In genomic region chr21:34820051-34820450, GRCh38 we compare ENCODE assay signal across 30 cellular contexts.
DNase-seq lines count a peak whose midpoint lies in the region; ATAC-seq, FAIRE-seq and TF ChIP-seq lines count a peak whose summit lies in the region.
"Had no signal": no experiment of that assay in that cellular context is flagged by ENCODE, and none has a peak within 500 bp of the region (broad histone marks: within the 10 kb centered on the region; RNA-seq: fewer than 3 reads in every experiment).

No MANE protein-coding gene starts in this region.

- intact Hi-C loops in MCF 10A (cut with micrococcal nuclease) = no loop called here
- intact Hi-C loops in mammary epithelial cell (cut with micrococcal nuclease) = no loop called here
- intact Hi-C loops in K562 (cut with micrococcal nuclease) = no loop called here
- intact Hi-C loops in lower lobe of right lung (cut with DNase I) = no loop called here

- CTCF ChIA-PET in MCF 10A (lab: Yijun Ruan, JAX) (no interaction called here), mammary epithelial cell (lab: Charles Lee; ENCODE audit: low non-redundant PET) (no interaction called here), K562 (lab: Yijun Ruan, JAX; ENCODE audit: low intra/inter-chr PET ratio) (no interaction called here)

- peak overlapping the region; percentile 35 for H3K27ac Mint-ChIP-seq in MCF 10A (ENCODE audit: low read depth, unreplicated experiment)
- H3K27ac Mint-ChIP-seq: activated naive CD8-positive, alpha-beta T cell treated with anti-CD3 and anti-CD28 coated beads, Interleukin-2, amount 50 U/mL, for 24 hours; brain; IgD-negative memory B cell had no signal

- in situ Hi-C loops in mammary epithelial cell (cut with MboI; ENCODE audit: low sequenced_read_pairs in 2 of 2) (no loop called here), K562 (cut with MboI) (no loop called here)

- peak; percentile 77 for ATAC-seq in K562
- ATAC-seq in lower lobe of right lung = peak; percentile 28 to 48
- no peak for ATAC-seq in GM18909 (IDR thresholded peaks at IDR 0.05; ENCODE audit: poor library complexity, unreplicated experiment)
- ATAC-seq: activated naive CD8-positive, alpha-beta T cell treated with anti-CD3 and anti-CD28 coated beads, Interleukin-2, amount 50 U/mL, for 24 hours; esophagus mucosa; left ventricle myocardium superior; mucosa of descending colon had no signal

- peaks cover 83% of the 10 kb centered on the region for H3K36me3 Mint-ChIP-seq in MCF 10A (ENCODE audit: insufficient read depth, unreplicated experiment)
- H3K36me3 Mint-ChIP-seq: brain had no signal

- H3K27me3 ChIP-seq in mammary epithelial cell (ENCODE audit: insufficient read depth, low read length) = no peaks in the 10 kb centered on the region
- no peaks in the 10 kb centered on the region for H3K27me3 ChIP-seq in K562 (ENCODE audit: control insufficient read depth in 2 of 2, insufficient read depth in 2 of 2, low read length in 2 of 2)
- H3K27me3 ChIP-seq in lower lobe of right lung (ENCODE audit: low read depth) = no peaks in the 10 kb centered on the region
- H3K27me3 ChIP-seq: BE2C, gastrocnemius medialis, hepatocyte, upper lobe of left lung had no signal

- no peaks in the 10 kb centered on the region for H3K9me1 ChIP-seq in K562 (ENCODE audit: control insufficient read depth, insufficient read depth, low read length)

- H3K9ac ChIP-seq in mammary epithelial cell (ENCODE audit: insufficient read depth, low read length) (no peak overlapping the region), K562 (ENCODE audit: insufficient read depth in 1 of 2, low read depth in 2 of 2, low read length in 2 of 2) (no peak overlapping the region)

- no peak for TF ChIP-seq EP300 in K562 (IDR thresholded peaks at IDR 0.05; ENCODE audit: low read length)

- peaks cover 92% of the 10 kb centered on the region for H3K79me2 ChIP-seq in mammary epithelial cell (ENCODE audit: insufficient read depth, low read length)
- no peaks in the 10 kb centered on the region for H3K79me2 ChIP-seq in K562 (ENCODE audit: control insufficient read depth, insufficient read depth, low read length)
- H3K79me2 ChIP-seq: hepatocyte had no signal

- no peak overlapping the region for H2AFZ ChIP-seq in mammary epithelial cell (ENCODE audit: low read depth, low read length)
- no peak overlapping the region for H2AFZ ChIP-seq in K562 (ENCODE audit: low read depth, low read length)
- H2AFZ ChIP-seq: hepatocyte had no signal

- no peak overlapping the region for H3K4me3 Mint-ChIP-seq in MCF 10A (ENCODE audit: unreplicated experiment)
- H3K4me3 Mint-ChIP-seq: activated naive CD8-positive, alpha-beta T cell treated with anti-CD3 and anti-CD28 coated beads, Interleukin-2, amount 50 U/mL, for 24 hours; brain had no signal

- POLR2A ChIA-PET in MCF 10A (lab: Yijun Ruan, JAX) = interaction anchor here (26.5 kb wide), 1 partner anchor 62 kb away, joined by 972 read pairs; no protein-coding TSS in a partner anchor
- POLR2A ChIA-PET in K562 (lab: Yijun Ruan, JAX) = interaction anchor here (0.7 kb wide), 1 partner anchor 11 kb away, joined by 3 read pairs; no protein-coding TSS in a partner anchor

- peak; percentile 52 for FAIRE-seq in K562 (lab: Jason Lieb, UNC)
- FAIRE-seq: GM12892 had no signal

- H3K9me3 Mint-ChIP-seq in MCF 10A (ENCODE audit: unreplicated experiment) = no peaks in the 10 kb centered on the region
- H3K9me3 Mint-ChIP-seq: activated naive CD8-positive, alpha-beta T cell treated with anti-CD3 and anti-CD28 coated beads, Interleukin-2, amount 50 U/mL, for 24 hours; brain; HFFc6; IgD-negative memory B cell had no signal

- no peak for TF ChIP-seq RAD21 in K562 (CRISPR knock-in tag; conservative IDR thresholded peaks at IDR 0.05 in 1 of 2, IDR thresholded peaks at IDR 0.05 in 1 of 2)

- H3K4me1 Mint-ChIP-seq in MCF 10A (ENCODE audit: insufficient read depth, unreplicated experiment) = peaks cover 27% of the 10 kb centered on the region
- H3K4me1 Mint-ChIP-seq: IgD-negative memory B cell had no signal

- H3K27me3 Mint-ChIP-seq in MCF 10A (ENCODE audit: insufficient read depth, unreplicated experiment) = no peaks in the 10 kb centered on the region
- H3K27me3 Mint-ChIP-seq: activated naive CD8-positive, alpha-beta T cell treated with anti-CD3 and anti-CD28 coated beads, Interleukin-2, amount 50 U/mL, for 24 hours; IgD-negative memory B cell had no signal

- H3K9me3 ChIP-seq in mammary epithelial cell (replicated peaks; ENCODE audit: insufficient read depth, low read length) (no peaks in the 10 kb centered on the region), K562 (replicated peaks; ENCODE audit: control insufficient read depth, insufficient read depth, low read depth, low read length) (no peaks in the 10 kb centered on the region), lower lobe of right lung (no peaks in the 10 kb centered on the region)
- H3K9me3 ChIP-seq: BE2C, gastrocnemius medialis, mucosa of descending colon, prostate gland, upper lobe of left lung had no signal

- H3K4me1 ChIP-seq in mammary epithelial cell (ENCODE audit: insufficient read depth, low read length) (peaks cover 59% of the 10 kb centered on the region), K562 (replicated peaks in 1 of 2; ENCODE audit: control insufficient read depth in 2 of 2, insufficient read depth in 2 of 2, low read length in 2 of 2) (peaks cover 0 to 3% of the 10 kb centered on the region in 2 experiments; a peak in 1 of 5 replicates), lower lobe of right lung (peaks cover 9% of the 10 kb centered on the region)
- H3K4me1 ChIP-seq: BE2C, prostate gland, upper lobe of left lung had no signal

- H3K4me3 ChIP-seq in mammary epithelial cell (replicated peaks in 1 of 3; ENCODE audit: insufficient read depth in 1 of 3, low read depth in 2 of 3, low read length in 3 of 3) (no peak overlapping the region), K562 (no peak overlapping the region), lower lobe of right lung (no peak overlapping the region)
- H3K4me3 ChIP-seq: gastrocnemius medialis, hepatocyte, mucosa of descending colon, prostate gland, skin epidermis, upper lobe of left lung had no signal

- H3K36me3 ChIP-seq in mammary epithelial cell (ENCODE audit: insufficient read depth, low read length) (peaks cover 43% of the 10 kb centered on the region), K562 (ENCODE audit: control insufficient read depth, insufficient read depth, low read length) (peaks cover 89% of the 10 kb centered on the region), lower lobe of right lung (peaks cover 71% of the 10 kb centered on the region)
- H3K36me3 ChIP-seq: BE2C, prostate gland had no signal

- H3K4me2 ChIP-seq in mammary epithelial cell (ENCODE audit: insufficient read depth, low read depth, low read length) (no peak overlapping the region), K562 (ENCODE audit: insufficient read depth, low read length) (no peak overlapping the region)
- H3K4me2 ChIP-seq: hepatocyte had no signal

- TF ChIP-seq POLR2A in K562 (conservative IDR thresholded peaks at IDR 0.05) = no peak

- TF ChIP-seq CTCF in MCF 10A (IDR thresholded peaks at IDR 0.05; ENCODE audit: unreplicated experiment) (no peak), mammary epithelial cell (conservative IDR thresholded peaks at IDR 0.05 in 1 of 2, IDR thresholded peaks at IDR 0.05 in 1 of 2; ENCODE audit: extremely low read depth in 1 of 2, insufficient read depth in 1 of 2, low read depth in 1 of 2, low read length in 2 of 2) (no peak), K562 (IDR thresholded peaks at IDR 0.05 in 2 of 3, conservative IDR thresholded peaks at IDR 0.05 in 1 of 3; ENCODE audit: insufficient read depth in 2 of 3, low read depth in 1 of 3, low read length in 3 of 3) (no peak), lower lobe of right lung (IDR thresholded peaks at IDR 0.05) (no peak)

- BruUV-seq in MCF 10A (replicated peaks; lab: Mats Ljungman, UMichigan) (no TSS peak), mammary epithelial cell (replicated peaks; lab: Mats Ljungman, UMichigan) (no TSS peak), K562 (replicated peaks; lab: Mats Ljungman, UMichigan) (no TSS peak)

- dilution Hi-C loops in mammary epithelial cell (cut with HindIII; ENCODE audit: low sequenced_read_pairs) = no loop called here

- no peak overlapping the region for H3K27ac ChIP-seq in mammary epithelial cell (ENCODE audit: insufficient read depth, low read depth, low read length)
- H3K27ac ChIP-seq in K562 (ENCODE audit: extremely low read depth, low read depth, low read length) = no peak overlapping the region
- H3K27ac ChIP-seq in lower lobe of right lung = no peak overlapping the region

- no peak for DNase-seq in MCF 10A (ENCODE audit: unreplicated experiment)
- DNase-seq in mammary epithelial cell = no peak
- DNase-seq in K562 (ENCODE audit: extremely low read depth in 1 of 4, low spot score in 3 of 4) = peak; percentile 35 to 37 (median 36)
- DNase-seq in lower lobe of right lung = no peak
- no peak for DNase-seq in UCSD-AML1 (lab: John Stamatoyannopoulos, UW; ENCODE audit: unreplicated experiment)
- DNase-seq in stimulated activated CD4-positive, alpha-beta T cell treated with anti-CD3 and anti-CD28 coated beads, Interleukin-2, amount 100 ng/mL, for 24 hours = no peak
- no peak for DNase-seq in nucleus accumbens (lab: John Stamatoyannopoulos, UW)
- DNase-seq: activated CD4-positive, alpha-beta T cell treated with anti-CD3 and anti-CD28 coated beads, Interleukin-2, amount 50 U/mL, for 4 hours; activated CD4-positive, CD25-positive, alpha-beta regulatory T cell; activated naive CD8-positive, alpha-beta T cell treated with anti-CD3 and anti-CD28 coated beads, Interleukin-2, amount 50 U/mL, for 24 hours; BE2C; effector CD8-positive, alpha-beta T cell; HFFc6; left ventricle myocardium superior; mucosa of descending colon; NCI-H1105 treated with DMSO at 0.1 percent for 48 hours; NCI-H2029; NCI-H748 treated with DMSO at 0.1 percent for 48 hours; stimulated activated CD4-positive, alpha-beta T cell treated with anti-CD3 and anti-CD28 coated beads, Interleukin-1b, Interleukin-23, amount 100 ng/mL, for 48 hours; substantia nigra had no signal

- 93% methylated on average over 5 of the region's 9 CpGs for WGBS in mammary epithelial cell (ENCODE audit: low coverage, missing lambda C conversion rate)
- 78% methylated on average over 9 of the region's 9 CpGs for WGBS in K562 (ENCODE audit: insufficient coverage, low coverage, missing lambda C conversion rate)

- no peaks in the 10 kb centered on the region for H4K20me1 ChIP-seq in mammary epithelial cell (ENCODE audit: insufficient read depth, low read length)
- H4K20me1 ChIP-seq in K562 (replicated peaks; ENCODE audit: control insufficient read depth, insufficient read depth, low read length) = peaks cover 3% of the 10 kb centered on the region; the same call in 1 of the 2 replicates

TF ChIP-seq in K562, 482 proteins besides CTCF, POLR2A, EP300 and RAD21 (continues in another document):
- TF ChIP-seq MEIS2 (IDR thresholded peaks at IDR 0.05; ENCODE audit: partially characterized antibody) = no peak

Comparison
In these comparisons a context has a peak if more than half of its experiments do, and no peak if none do; other contexts are left out.
1. DNase-seq: peak in K562 (4 of 4); none in MCF 10A (single experiment), mammary epithelial cell (single experiment), lower lobe of right lung (single experiment), UCSD-AML1 (single experiment), stimulated activated CD4-positive, alpha-beta T cell treated with anti-CD3 and anti-CD28 coated beads, Interleukin-2, amount 100 ng/mL, for 24 hours (0 of 2) and nucleus accumbens (0 of 56).